In genomic region chr16:9821970-9822369, GRCh38 we compare ENCODE assay signal across 27 cellular contexts.
"Had no signal": no experiment of that assay in that cellular context is flagged by ENCODE, and none has a peak within 500 bp of the region (broad histone marks: within the 10 kb centered on the region; RNA-seq: fewer than 3 reads in every experiment).

No MANE protein-coding gene starts in this region.

- H3K9me3 ChIP-seq: gastroesophageal sphincter, left ventricle myocardium inferior, mucosa of descending colon, prostate gland, thyroid gland, upper lobe of left lung had no signal

- H2AFZ ChIP-seq: hepatocyte had no signal

- H3K27me3 ChIP-seq: gastroesophageal sphincter, thyroid gland, upper lobe of left lung had no signal

- H3K27ac Mint-ChIP-seq: activated CD4-positive, alpha-beta memory T cell treated with anti-CD3 and anti-CD28 coated beads, Interleukin-2, amount 10 ng/mL, durations not matched to agents 7 days and 5 days; activated CD4-positive, alpha-beta T cell treated with anti-CD3 and anti-CD28 coated beads, Interleukin-2, amount 10 ng/mL, durations not matched to agents 7 days and 5 days; activated naive CD4-positive, alpha-beta T cell treated with anti-CD3 and anti-CD28 coated beads, Interleukin-2, amount 50 U/mL, for 24 hours; activated naive CD8-positive, alpha-beta T cell treated with anti-CD3 and anti-CD28 coated beads, Interleukin-2, amount 50 U/mL, for 24 hours; activated T-helper 2 cell treated with anti-CD3 and anti-CD28 coated beads, Interferon-gamma antibody, Interleukin-2, Interleukin-4, amounts not matched to agents 10 μg/mL and 5 μg/mL and 100 μg/mL, durations not matched to agents 14 hours and 24 hours and 36 hours; dendritic cell treated with granulocyte-macrophage colony-stimulating factor and Interleukin-4, amounts not matched to agents 40 ng/mL and 50 ng/mL, for 4 days; natural killer cell treated with Interleukin-12 subunit alpha and Interleukin-12 subunit beta and Interleukin-15 and Interleukin-18, amount 100 ng/mL, for 72 hours; stimulated activated naive CD8-positive, alpha-beta T cell treated with anti-CD3 and anti-CD28 coated beads, Interleukin-15, Interleukin-2, amounts not matched to agents 100 ng/mL and 50 ng/mL, for 24 hours had no signal

- H3K4me3 Mint-ChIP-seq: activated CD4-positive, alpha-beta memory T cell treated with anti-CD3 and anti-CD28 coated beads, Interleukin-2, amount 10 ng/mL, durations not matched to agents 7 days and 5 days; activated CD4-positive, alpha-beta T cell treated with anti-CD3 and anti-CD28 coated beads, Interleukin-2, amount 10 ng/mL, durations not matched to agents 7 days and 5 days; activated naive CD4-positive, alpha-beta T cell treated with anti-CD3 and anti-CD28 coated beads, Interleukin-2, amount 50 U/mL, for 24 hours; activated naive CD8-positive, alpha-beta T cell treated with anti-CD3 and anti-CD28 coated beads, Interleukin-2, amount 50 U/mL, for 24 hours; activated T-cell treated with anti-CD3 and anti-CD28 coated beads, Interleukin-2, amount 50 U/mL, for 4 hours; central memory CD8-positive, alpha-beta T cell; dendritic cell treated with granulocyte-macrophage colony-stimulating factor and Interleukin-4, amounts not matched to agents 40 ng/mL and 50 ng/mL, for 4 days; natural killer cell treated with Interleukin-12 subunit alpha and Interleukin-12 subunit beta and Interleukin-15 and Interleukin-18, amount 100 ng/mL, for 72 hours; stimulated activated naive CD8-positive, alpha-beta T cell treated with anti-CD3 and anti-CD28 coated beads, Interleukin-15, Interleukin-2, amounts not matched to agents 100 ng/mL and 50 ng/mL, for 24 hours had no signal

- H3K36me3 ChIP-seq: gastroesophageal sphincter, left ventricle myocardium inferior, prostate gland, thyroid gland, upper lobe of left lung had no signal

- H3K27me3 Mint-ChIP-seq: activated CD4-positive, alpha-beta memory T cell treated with anti-CD3 and anti-CD28 coated beads, Interleukin-2, amount 10 ng/mL, durations not matched to agents 7 days and 5 days; activated CD4-positive, alpha-beta T cell treated with anti-CD3 and anti-CD28 coated beads, Interleukin-2, amount 10 ng/mL, durations not matched to agents 7 days and 5 days; activated naive CD8-positive, alpha-beta T cell treated with anti-CD3 and anti-CD28 coated beads, Interleukin-2, amount 50 U/mL, for 24 hours; central memory CD8-positive, alpha-beta T cell; dendritic cell treated with granulocyte-macrophage colony-stimulating factor and Interleukin-4, amounts not matched to agents 40 ng/mL and 50 ng/mL, for 4 days had no signal

- ATAC-seq: activated naive CD8-positive, alpha-beta T cell treated with anti-CD3 and anti-CD28 coated beads, Interleukin-2, amount 50 U/mL, for 24 hours; activated T-cell treated with anti-CD3 and anti-CD28 coated beads, Interleukin-2, amount 50 U/mL, for 4 hours; gastroesophageal sphincter; mucosa of descending colon; natural killer cell treated with Interleukin-12 subunit alpha and Interleukin-12 subunit beta and Interleukin-15 and Interleukin-18, amount 100 ng/mL, for 72 hours; sciatic nerve had no signal

- H3K4me1 ChIP-seq: gastroesophageal sphincter, left ventricle myocardium inferior, prostate gland, upper lobe of left lung had no signal

- H3K4me2 ChIP-seq: hepatocyte had no signal

- H3K4me3 ChIP-seq: gastroesophageal sphincter, hepatocyte, left ventricle myocardium inferior, mucosa of descending colon, prostate gland, skin epidermis, thyroid gland, upper lobe of left lung had no signal

- DNase-seq: activated CD4-positive, alpha-beta memory T cell treated with anti-CD3 and anti-CD28 coated beads, Interleukin-2, amount 10 ng/mL, durations not matched to agents 7 days and 5 days; activated CD4-positive, alpha-beta T cell treated with anti-CD3 and anti-CD28 coated beads for 1 hour; activated CD4-positive, alpha-beta T cell treated with anti-CD3 and anti-CD28 coated beads, Interleukin-2, amount 10 ng/mL, durations not matched to agents 7 days and 5 days; activated naive CD8-positive, alpha-beta T cell treated with anti-CD3 and anti-CD28 coated beads, Interleukin-2, amount 50 U/mL, for 24 hours; activated T-cell treated with anti-CD3 and anti-CD28 coated beads, Interleukin-2, amount 50 U/mL, for 4 hours; effector CD8-positive, alpha-beta T cell; erythroblast; islet precursor cell; left ventricle myocardium inferior; mucosa of descending colon; retina; stimulated activated CD4-positive, alpha-beta T cell treated with anti-CD3 and anti-CD28 coated beads, Interleukin-12 subunit alpha, Interleukin-12 subunit beta, amount 100 ng/mL, for 4 hours; stimulated activated CD4-positive, alpha-beta T cell treated with anti-CD3 and anti-CD28 coated beads, Interleukin-4, amount 100 ng/mL, for 1 hour; T-helper 2 cell; thyroid gland; upper lobe of left lung had no signal

- H3K79me2 ChIP-seq: hepatocyte had no signal

- H3K27ac ChIP-seq: gastroesophageal sphincter, hepatocyte, left ventricle myocardium inferior, prostate gland, skin epidermis, thyroid gland, upper lobe of left lung had no signal

- H3K9me3 Mint-ChIP-seq: activated CD4-positive, alpha-beta memory T cell treated with anti-CD3 and anti-CD28 coated beads, Interleukin-2, amount 10 ng/mL, durations not matched to agents 7 days and 5 days; activated CD4-positive, alpha-beta T cell treated with anti-CD3 and anti-CD28 coated beads, Interleukin-2, amount 10 ng/mL, durations not matched to agents 7 days and 5 days; activated naive CD8-positive, alpha-beta T cell treated with anti-CD3 and anti-CD28 coated beads, Interleukin-2, amount 50 U/mL, for 24 hours; activated T-cell treated with anti-CD3 and anti-CD28 coated beads, Interleukin-2, amount 50 U/mL, for 4 hours; activated T-helper 2 cell treated with anti-CD3 and anti-CD28 coated beads, Interferon-gamma antibody, Interleukin-2, Interleukin-4, amounts not matched to agents 10 μg/mL and 5 μg/mL and 100 μg/mL, durations not matched to agents 14 hours and 24 hours and 36 hours; central memory CD8-positive, alpha-beta T cell; dendritic cell treated with granulocyte-macrophage colony-stimulating factor and Interleukin-4, amounts not matched to agents 40 ng/mL and 50 ng/mL, for 4 days; natural killer cell treated with Interleukin-12 subunit alpha and Interleukin-12 subunit beta and Interleukin-15 and Interleukin-18, amount 100 ng/mL, for 72 hours; stimulated activated naive CD8-positive, alpha-beta T cell treated with anti-CD3 and anti-CD28 coated beads, Interleukin-15, Interleukin-2, amounts not matched to agents 100 ng/mL and 50 ng/mL, for 24 hours had no signal

- H3K36me3 Mint-ChIP-seq: activated naive CD4-positive, alpha-beta T cell treated with anti-CD3 and anti-CD28 coated beads, Interleukin-2, amount 50 U/mL, for 24 hours; natural killer cell treated with Interleukin-12 subunit alpha and Interleukin-12 subunit beta and Interleukin-15 and Interleukin-18, amount 100 ng/mL, for 72 hours had no signal

- H3K4me1 Mint-ChIP-seq: activated CD4-positive, alpha-beta memory T cell treated with anti-CD3 and anti-CD28 coated beads, Interleukin-2, amount 10 ng/mL, durations not matched to agents 7 days and 5 days; activated CD4-positive, alpha-beta T cell treated with anti-CD3 and anti-CD28 coated beads, Interleukin-2, amount 10 ng/mL, durations not matched to agents 7 days and 5 days; activated naive CD4-positive, alpha-beta T cell treated with anti-CD3 and anti-CD28 coated beads, Interleukin-2, amount 50 U/mL, for 24 hours; activated naive CD8-positive, alpha-beta T cell treated with anti-CD3 and anti-CD28 coated beads, Interleukin-2, amount 50 U/mL, for 24 hours; central memory CD8-positive, alpha-beta T cell had no signal
